Comparison of ENCODE assay signal across 16 cellular contexts in the genomic region with DNA sequence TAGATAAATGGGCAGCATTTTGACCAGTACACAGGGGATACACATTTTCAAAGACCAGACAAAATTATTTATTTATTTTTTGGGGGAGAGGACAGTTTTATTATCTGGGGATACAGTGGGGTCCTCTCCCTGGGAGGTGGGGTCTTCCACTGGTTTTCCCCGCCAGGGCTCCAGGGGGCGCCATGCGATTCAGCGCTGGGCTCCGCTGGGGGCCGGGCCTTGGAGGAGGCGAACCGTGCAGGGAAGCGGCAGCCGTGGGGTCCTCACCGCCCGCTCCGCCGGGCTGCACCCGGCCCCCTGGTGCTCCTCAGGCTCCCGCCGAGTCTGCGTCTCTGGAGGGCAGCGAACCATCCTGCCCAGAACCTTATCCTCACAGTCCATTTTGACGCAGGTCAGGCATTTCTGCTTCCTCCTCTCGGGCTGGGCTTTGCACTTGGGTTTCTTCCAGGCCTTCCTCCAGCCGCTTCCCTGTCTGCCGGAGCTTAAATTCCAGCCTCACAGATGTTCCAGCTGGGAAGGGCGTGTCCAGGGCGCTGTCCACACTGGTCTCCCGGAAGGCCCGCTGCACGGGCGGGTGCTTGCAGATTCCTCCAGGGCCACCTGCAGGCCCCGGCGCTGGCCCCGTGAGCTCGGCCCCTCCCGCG. TPM values are rescaled to one million over a fixed set of nuclear protein-coding genes. Genes with fewer than 3 reads are reported as not detected.
DNase-seq lines count a peak whose midpoint lies in the region; TF ChIP-seq lines count a peak whose summit lies in the region.
"Not testable (repeated sequence)": the region's sequence is repeated elsewhere in the genome, so short reads cannot be mapped to it uniquely, and the experiment has no call there.
"Had no signal": no experiment of that assay in that cellular context is flagged by ENCODE, and none has a peak within 500 bp of the region (broad histone marks: within the 10 kb centered on the region; RNA-seq: fewer than 3 reads in every experiment).

No MANE protein-coding gene starts in this region.

- peak in 3 of 5 donors; percentile 11 to 30 (median 28) for DNase-seq in CD4-positive, alpha-beta memory T cell
- not testable (repeated sequence) for DNase-seq in NB4 (ENCODE audit: low read depth); activated naive CD4-positive, alpha-beta T cell treated with anti-CD3 and anti-CD28 coated beads, Interleukin-2, amount 10 ng/mL, durations not matched to agents 7 days and 5 days; epithelial cell of proximal tubule (ENCODE audit: low read depth)
- peak; percentile 16 for DNase-seq in activated CD4-positive, alpha-beta T cell treated with anti-CD3 and anti-CD28 coated beads, Interleukin-2, amount 10 ng/mL, durations not matched to agents 7 days and 5 days
- peak; percentile 20 for DNase-seq in stimulated activated CD4-positive, alpha-beta T cell treated with anti-CD3 and anti-CD28 coated beads, Interleukin-4, amount 100 ng/mL, for 1 hour

- H3K4me3 ChIP-seq in CD4-positive, alpha-beta memory T cell (ENCODE audit: low read length in 2 of 2); HEK293 (ENCODE audit: low read depth, low read length); epithelial cell of proximal tubule (ENCODE audit: low read depth, low read length): not testable (repeated sequence)
- peak overlapping the region; percentile 32 for H3K4me3 ChIP-seq in NB4 (ENCODE audit: low read depth, low read length)

- CTCF ChIA-PET in CD4-positive, alpha-beta memory T cell (lab: Charles Lee; ENCODE audit: partially characterized antibody); HEK293 (lab: Yijun Ruan, JAX); activated CD4-positive, alpha-beta T cell treated with anti-CD3 and anti-CD28 coated beads, Interleukin-2, amount 10 ng/mL, durations not matched to agents 7 days and 5 days (lab: Charles Lee); activated naive CD4-positive, alpha-beta T cell treated with anti-CD3 and anti-CD28 coated beads, Interleukin-2, amount 10 ng/mL, durations not matched to agents 7 days and 5 days (lab: Charles Lee): not testable (repeated sequence)

- H3K36me3 Mint-ChIP-seq in CD4-positive, alpha-beta memory T cell; activated CD4-positive, alpha-beta T cell treated with anti-CD3 and anti-CD28 coated beads, Interleukin-2, amount 10 ng/mL, durations not matched to agents 7 days and 5 days (ENCODE audit: low read depth); activated naive CD4-positive, alpha-beta T cell treated with anti-CD3 and anti-CD28 coated beads, Interleukin-2, amount 10 ng/mL, durations not matched to agents 7 days and 5 days: not testable (repeated sequence)

- not testable (repeated sequence) for H3K4me1 Mint-ChIP-seq in CD4-positive, alpha-beta memory T cell; activated CD4-positive, alpha-beta T cell treated with anti-CD3 and anti-CD28 coated beads, Interleukin-2, amount 10 ng/mL, durations not matched to agents 7 days and 5 days; activated naive CD4-positive, alpha-beta T cell treated with anti-CD3 and anti-CD28 coated beads, Interleukin-2, amount 10 ng/mL, durations not matched to agents 7 days and 5 days

- H3K9me3 ChIP-seq in CD4-positive, alpha-beta memory T cell (ENCODE audit: control insufficient read depth in 1 of 2, low read length in 2 of 2); HEK293 (ENCODE audit: control insufficient read depth, insufficient read depth, low read depth, low read length): not testable (repeated sequence)

- not testable (repeated sequence) for H3K27me3 ChIP-seq in CD4-positive, alpha-beta memory T cell (ENCODE audit: insufficient read depth, low read length)

- intact Hi-C loops in CD4-positive, alpha-beta memory T cell (cut with micrococcal nuclease): not testable (repeated sequence)

- H3K36me3 ChIP-seq in CD4-positive, alpha-beta memory T cell (ENCODE audit: insufficient read depth, low read length); HEK293 (ENCODE audit: control insufficient read depth in 2 of 2, insufficient read depth in 1 of 2, low read length in 2 of 2): not testable (repeated sequence)

- not testable (repeated sequence) for TF ChIP-seq POLR2A in NB4 (IDR thresholded peaks at IDR 0.05; ENCODE audit: extremely low read depth, insufficient read length)

- H3K27ac Mint-ChIP-seq in CD4-positive, alpha-beta memory T cell; activated CD4-positive, alpha-beta T cell treated with anti-CD3 and anti-CD28 coated beads, Interleukin-2, amount 10 ng/mL, durations not matched to agents 7 days and 5 days; activated naive CD4-positive, alpha-beta T cell treated with anti-CD3 and anti-CD28 coated beads, Interleukin-2, amount 10 ng/mL, durations not matched to agents 7 days and 5 days: not testable (repeated sequence)

- not testable (repeated sequence) for H3K27me3 Mint-ChIP-seq in CD4-positive, alpha-beta memory T cell; activated naive CD4-positive, alpha-beta T cell treated with anti-CD3 and anti-CD28 coated beads, Interleukin-2, amount 10 ng/mL, durations not matched to agents 7 days and 5 days
- peaks cover 11% of the 10 kb centered on the region for H3K27me3 Mint-ChIP-seq in activated CD4-positive, alpha-beta T cell treated with anti-CD3 and anti-CD28 coated beads, Interleukin-2, amount 10 ng/mL, durations not matched to agents 7 days and 5 days

- not testable (repeated sequence) for H3K9me3 Mint-ChIP-seq in CD4-positive, alpha-beta memory T cell; activated CD4-positive, alpha-beta T cell treated with anti-CD3 and anti-CD28 coated beads, Interleukin-2, amount 10 ng/mL, durations not matched to agents 7 days and 5 days; activated naive CD4-positive, alpha-beta T cell treated with anti-CD3 and anti-CD28 coated beads, Interleukin-2, amount 10 ng/mL, durations not matched to agents 7 days and 5 days

- peak overlapping the region in 5 of 8 donors; percentile 20 to 46 (median 46) for H3K4me3 Mint-ChIP-seq in CD4-positive, alpha-beta memory T cell
- H3K4me3 Mint-ChIP-seq in activated CD4-positive, alpha-beta T cell treated with anti-CD3 and anti-CD28 coated beads, Interleukin-2, amount 10 ng/mL, durations not matched to agents 7 days and 5 days: not testable (repeated sequence)
- H3K4me3 Mint-ChIP-seq in activated naive CD4-positive, alpha-beta T cell treated with anti-CD3 and anti-CD28 coated beads, Interleukin-2, amount 10 ng/mL, durations not matched to agents 7 days and 5 days: peak overlapping the region; percentile 12

- H3K27ac ChIP-seq in CD4-positive, alpha-beta memory T cell (ENCODE audit: low read depth, low read length); HEK293 (ENCODE audit: extremely low read depth, low read depth, low read length): not testable (repeated sequence)

- POLR2A ChIA-PET in CD4-positive, alpha-beta memory T cell (lab: Charles Lee; ENCODE audit: partially characterized antibody); HEK293 (lab: Yijun Ruan, JAX); activated CD4-positive, alpha-beta T cell treated with anti-CD3 and anti-CD28 coated beads, Interleukin-2, amount 10 ng/mL, durations not matched to agents 7 days and 5 days (lab: Charles Lee): not testable (repeated sequence)

- not testable (repeated sequence) for TF ChIP-seq CTCF in HEK293 (tag by site-specific recombination; IDR thresholded peaks at IDR 0.05); NB4 (IDR thresholded peaks at IDR 0.05; ENCODE audit: low read depth, low read length)
- peak; percentile 9 for TF ChIP-seq CTCF in epithelial cell of proximal tubule (conservative IDR thresholded peaks at IDR 0.05; ENCODE audit: low read depth, low read length)

- not testable (repeated sequence) for H3K4me1 ChIP-seq in CD4-positive, alpha-beta memory T cell (ENCODE audit: insufficient read depth, low read length); HEK293 (ENCODE audit: control insufficient read depth, insufficient read depth, low read length)

TF ChIP-seq in HEK293, 187 proteins besides CTCF, POLR2A, EP300 and RAD21:
- 0 out of 2 replicates have a peak, but pooled peaks have one; percentile 37 for TF ChIP-seq ZNF335 (tag by site-specific recombination; conservative IDR thresholded peaks at IDR 0.05)

RNA-seq across cellular contexts. Expression of gene FRG2B, which starts 10.7 kb away (rescaled TPM):
- total RNA-seq in CD4-positive, alpha-beta memory T cell: not detected
- not detected for polyA plus RNA-seq in CD4-positive, alpha-beta memory T cell
- not detected for total RNA-seq in activated CD4-positive, alpha-beta T cell treated with anti-CD3 and anti-CD28 coated beads, Interleukin-2, amount 10 ng/mL, durations not matched to agents 7 days and 5 days
- not detected in 2 replicates for total RNA-seq in epithelial cell of proximal tubule
- total RNA-seq: activated CD8-positive, alpha-beta memory T cell treated with anti-CD3 and anti-CD28 coated beads, Interleukin-2, amount 10 ng/mL, durations not matched to agents 7 days and 5 days; esophagus mucosa; foreskin keratinocyte; GM23338; heart right ventricle; prostate gland; sigmoid colon; temporal lobe; uterus had no signal
- polyA plus RNA-seq: foreskin keratinocyte, GM23338, heart right ventricle, sigmoid colon had no signal
